10 cellular contexts compared by ENCODE assay signal in genomic region chr2:219997341-219997851, GRCh38.
DNase-seq lines count a peak whose midpoint lies in the region; ATAC-seq and TF ChIP-seq lines count a peak whose summit lies in the region.
"Had no signal": no experiment of that assay in that cellular context is flagged by ENCODE, and none has a peak within 500 bp of the region (broad histone marks: within the 10 kb centered on the region; RNA-seq: fewer than 3 reads in every experiment).

No MANE protein-coding gene starts in this region.

- DNase-seq in DMS79 treated with DMSO at 0.1 percent for 48 hours (lab: John Stamatoyannopoulos, UW) (peak; percentile 6), DMS79 (lab: John Stamatoyannopoulos, UW) (no peak), MM.1S (no peak), astrocyte of the spinal cord (ENCODE audit: low read depth, low spot score) (peak; percentile 55), mesothelial cell of epicardium (ENCODE audit: low spot score in 2 of 2, unreplicated experiment in 2 of 2) (peak; percentile 46 to 74), DMS153 (lab: John Stamatoyannopoulos, UW) (no peak)
- DNase-seq in activated T-cell treated with anti-CD3 and anti-CD28 coated beads, Interleukin-2, amount 50 U/mL, for 24 hours, result no peak

- peaks cover 22% of the 10 kb centered on the region for H3K4me1 Mint-ChIP-seq in mesothelial cell of epicardium
- H3K4me1 Mint-ChIP-seq in activated T-cell treated with anti-CD3 and anti-CD28 coated beads, Interleukin-2, amount 50 U/mL, for 24 hours (ENCODE audit: low read depth), result no peaks in the 10 kb centered on the region
- H3K4me1 Mint-ChIP-seq: B cell had no signal

- no peak for ATAC-seq in HG03342 (IDR thresholded peaks at IDR 0.05; ENCODE audit: unreplicated experiment)

- no peak overlapping the region for H3K4me3 Mint-ChIP-seq in mesothelial cell of epicardium
- H3K4me3 Mint-ChIP-seq in activated T-cell treated with anti-CD3 and anti-CD28 coated beads, Interleukin-2, amount 50 U/mL, for 24 hours, result no peak overlapping the region
- H3K4me3 Mint-ChIP-seq: B cell had no signal

- no peaks in the 10 kb centered on the region for H3K36me3 Mint-ChIP-seq in mesothelial cell of epicardium
- no peaks in the 10 kb centered on the region for H3K36me3 Mint-ChIP-seq in activated T-cell treated with anti-CD3 and anti-CD28 coated beads, Interleukin-2, amount 50 U/mL, for 24 hours (ENCODE audit: low read depth)

- no peaks in the 10 kb centered on the region for H3K9me3 ChIP-seq in MM.1S (replicated peaks; ENCODE audit: insufficient read depth, low read length)
- H3K9me3 ChIP-seq: neutrophil had no signal

- no peaks in the 10 kb centered on the region for H3K27me3 Mint-ChIP-seq in mesothelial cell of epicardium (ENCODE audit: low read depth)
- H3K27me3 Mint-ChIP-seq in activated T-cell treated with anti-CD3 and anti-CD28 coated beads, Interleukin-2, amount 50 U/mL, for 24 hours, result no peaks in the 10 kb centered on the region
- H3K27me3 Mint-ChIP-seq: B cell had no signal

- H3K36me3 ChIP-seq in MM.1S (replicated peaks; ENCODE audit: insufficient read depth, low read length), result no peaks in the 10 kb centered on the region
- H3K36me3 ChIP-seq: neutrophil had no signal

- in situ Hi-C loops in astrocyte of the spinal cord (cut with HindIII; ENCODE audit: low sequenced_read_pairs), result no loop called here

- peaks cover 8% of the 10 kb centered on the region for H3K9me3 Mint-ChIP-seq in mesothelial cell of epicardium
- H3K9me3 Mint-ChIP-seq in activated T-cell treated with anti-CD3 and anti-CD28 coated beads, Interleukin-2, amount 50 U/mL, for 24 hours, result no peaks in the 10 kb centered on the region

- TF ChIP-seq CTCF in MM.1S (IDR thresholded peaks at IDR 0.05; ENCODE audit: low read length), result peak; percentile 5; the same call in 1 of the 2 replicates
- TF ChIP-seq CTCF in astrocyte of the spinal cord (IDR thresholded peaks at IDR 0.05; ENCODE audit: low read depth, low read length), result peak; percentile 70
- TF ChIP-seq CTCF in mesothelial cell of epicardium (IDR thresholded peaks at IDR 0.05; ENCODE audit: unreplicated experiment), result peak; percentile 61

- H2AFZ ChIP-seq in MM.1S (ENCODE audit: low read length), result no peak overlapping the region

- H3K4me2 ChIP-seq in MM.1S (ENCODE audit: low read depth, low read length), result no peak overlapping the region

- H3K9ac ChIP-seq in MM.1S (ENCODE audit: low read length), result no peak overlapping the region

- H4K20me1 ChIP-seq in MM.1S (ENCODE audit: insufficient read depth, low read length), result no peaks in the 10 kb centered on the region

- H3K4me1 ChIP-seq in MM.1S (ENCODE audit: low read length), result no peaks in the 10 kb centered on the region

- H3F3A ChIP-seq in MM.1S (ENCODE audit: insufficient read depth, low read length), result no peaks in the 10 kb centered on the region

- H3K27ac Mint-ChIP-seq in mesothelial cell of epicardium, result no peak overlapping the region
- no peak overlapping the region for H3K27ac Mint-ChIP-seq in activated T-cell treated with anti-CD3 and anti-CD28 coated beads, Interleukin-2, amount 50 U/mL, for 24 hours
- H3K27ac Mint-ChIP-seq: B cell had no signal

- no peaks in the 10 kb centered on the region for H3K27me3 ChIP-seq in MM.1S (replicated peaks; ENCODE audit: insufficient read depth, low read length)
- H3K27me3 ChIP-seq: neutrophil had no signal

- H3K79me2 ChIP-seq in MM.1S (ENCODE audit: low read length), result no peaks in the 10 kb centered on the region

- H3K9me2 ChIP-seq in MM.1S (replicated peaks; ENCODE audit: insufficient read depth, low read length), result no peaks in the 10 kb centered on the region

- H3K4me3 ChIP-seq in MM.1S (ENCODE audit: low read length) (no peak overlapping the region), astrocyte of the spinal cord (ENCODE audit: low read depth, low read length) (no peak overlapping the region)

- no peak overlapping the region for H3K27ac ChIP-seq in MM.1S (ENCODE audit: low read length)
- H3K27ac ChIP-seq: neutrophil had no signal

Comparison
In these comparisons a context has a peak if more than half of its experiments do, and no peak if none do; other contexts are left out.
1. DNase-seq: peak in DMS79 treated with DMSO at 0.1 percent for 48 hours (single experiment), astrocyte of the spinal cord (single experiment) and mesothelial cell of epicardium (2 of 2); none in DMS79 (single experiment), MM.1S (single experiment), DMS153 (single experiment) and activated T-cell treated with anti-CD3 and anti-CD28 coated beads, Interleukin-2, amount 50 U/mL, for 24 hours (single experiment).
2. CTCF ChIP-seq: peak in every context shown above with its lines; median percentile 70 in astrocyte of the spinal cord; 61 in mesothelial cell of epicardium; 5 in MM.1S.